21 cellular contexts compared by ENCODE assay signal in the genomic region with DNA sequence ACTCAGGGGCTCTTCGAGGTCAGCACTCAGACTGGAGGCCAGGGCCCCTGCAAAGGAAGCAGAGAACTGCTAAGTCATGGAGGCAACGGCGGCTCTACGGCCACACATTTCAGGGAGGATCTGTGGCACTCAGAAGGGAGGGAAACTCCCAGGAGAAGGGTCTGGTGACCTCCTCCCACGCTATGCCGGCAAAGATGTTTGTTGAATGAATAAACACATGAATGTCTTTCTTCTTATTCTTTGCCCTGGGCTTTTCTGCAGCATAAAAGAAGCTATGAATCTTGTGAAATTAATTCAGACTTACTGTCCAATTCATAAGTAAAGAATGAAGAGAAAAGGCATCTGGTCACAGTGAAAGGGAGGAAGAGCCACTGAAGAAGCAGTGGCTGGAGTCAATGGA. TPM values are rescaled to one million over a fixed set of nuclear protein-coding genes. Genes with fewer than 3 reads are reported as not detected.
DNase-seq lines count a peak whose midpoint lies in the region; ATAC-seq, FAIRE-seq and TF ChIP-seq lines count a peak whose summit lies in the region.
"Had no signal": no experiment of that assay in that cellular context is flagged by ENCODE, and none has a peak within 500 bp of the region (broad histone marks: within the 10 kb centered on the region; RNA-seq: fewer than 3 reads in every experiment).

No MANE protein-coding gene starts in this region.

- H3K4me3 ChIP-seq in HFF-Myc (replicated peaks; ENCODE audit: low read depth, low read length): no peak overlapping the region
- H3K4me3 ChIP-seq: BLaER1, dorsolateral prefrontal cortex, sigmoid colon had no signal

- FAIRE-seq in GM19239 (lab: Jason Lieb, UNC): no peak
- FAIRE-seq: GM18507 had no signal

- intact Hi-C loops in Right ventricle myocardium superior (cut with DNase I): no loop called here

- no peak for TF ChIP-seq CTCF in HFF-Myc (IDR thresholded peaks at IDR 0.05; ENCODE audit: low read depth, low read length, missing control alignments)

- DNase-seq in CMK (ENCODE audit: low read depth): peak; percentile 38
- peak; percentile 2 for DNase-seq in HFF-Myc (ENCODE audit: extremely low read depth, low read depth)
- peak; percentile 21 for DNase-seq in amniotic stem cell (lab: John Stamatoyannopoulos, UW)
- DNase-seq in iris pigment epithelial cell (ENCODE audit: low read depth): peak; percentile 13
- DNase-seq in GM19239 (ENCODE audit: insufficient read length, low spot score): no peak
- DNase-seq in nucleus accumbens (lab: John Stamatoyannopoulos, UW): no peak
- DNase-seq in middle frontal gyrus (ENCODE audit: extremely low spot score, low spot score): no peak
- no peak for DNase-seq in Right ventricle myocardium superior
- DNase-seq: activated CD4-positive, alpha-beta T cell treated with anti-CD3 and anti-CD28 coated beads, Interleukin-2, amount 50 U/mL, for 4 hours; dorsolateral prefrontal cortex; left colon; NCI-H2081 treated with DMSO at 0.1 percent for 48 hours; NCI-H526; sigmoid colon; stimulated activated CD4-positive, alpha-beta T cell treated with anti-CD3 and anti-CD28 coated beads, Interleukin-1b, Interleukin-23, amount 100 ng/mL, for 48 hours; T1000 had no signal

- ATAC-seq in Right ventricle myocardium superior (ENCODE audit: poor library complexity): no peak
- ATAC-seq: activated T-helper 17 cell treated with anti-CD3 and anti-CD28 coated beads, Interleukin-2, amount 50 U/mL, for 72 hours; left colon had no signal

RNA-seq across cellular contexts. Expression of a gene that starts 25.3 kb away (rescaled TPM):
- not detected for total RNA-seq in Right ventricle myocardium superior
- total RNA-seq: mucosa of gallbladder, osteocyte had no signal

Comparison
In these comparisons a context has a peak if more than half of its experiments do, and no peak if none do; other contexts are left out.
1. DNase-seq: peak in CMK (single experiment), HFF-Myc (single experiment), amniotic stem cell (single experiment) and iris pigment epithelial cell (single experiment); none in GM19239 (single experiment), nucleus accumbens (0 of 56), middle frontal gyrus (single experiment) and Right ventricle myocardium superior (single experiment).